ENCODE assay signal across 10 cellular contexts in the genomic region with DNA sequence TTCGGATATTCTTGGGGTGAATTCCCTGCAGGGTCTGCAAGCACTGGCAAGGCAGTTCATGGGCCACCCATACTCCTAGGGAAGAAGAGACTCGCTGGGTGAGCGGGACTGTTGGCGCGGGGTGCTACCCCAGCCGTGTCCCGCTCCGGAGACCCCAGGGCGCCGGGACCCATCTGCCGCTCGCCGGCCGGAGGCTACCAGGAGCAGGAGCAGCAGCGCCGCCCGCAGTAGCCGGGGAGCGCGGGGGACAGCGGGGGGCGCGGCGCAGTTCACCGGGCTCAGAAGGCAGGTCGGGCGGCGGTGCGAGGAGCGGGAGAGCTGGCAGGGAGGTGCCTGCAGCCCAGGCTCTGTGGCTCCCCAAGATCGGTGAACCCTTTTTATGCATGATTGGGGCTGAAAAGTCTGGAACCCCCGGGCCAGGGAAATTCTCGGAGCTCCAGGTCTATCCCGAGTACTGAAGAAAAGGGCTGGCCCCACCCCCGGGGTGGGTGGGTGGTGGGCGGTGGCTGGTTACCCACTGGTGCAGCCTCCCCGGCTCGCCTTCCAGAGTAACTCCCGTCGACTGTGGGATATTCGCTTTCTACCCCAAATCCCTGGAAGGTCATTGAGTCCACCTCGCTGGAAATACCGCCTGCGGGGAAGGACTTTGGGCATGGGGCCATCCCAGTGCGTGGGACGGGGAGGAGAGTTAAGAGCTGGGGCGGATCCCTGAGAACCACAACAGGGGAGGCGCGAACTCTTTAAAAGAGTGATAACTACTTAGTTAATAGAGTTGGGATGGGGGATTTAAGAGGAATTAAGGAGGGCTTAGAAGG. TPM values are rescaled to one million over a fixed set of nuclear protein-coding genes. Genes with fewer than 3 reads are reported as not detected.
DNase-seq lines count a peak whose midpoint lies in the region; ATAC-seq lines count a peak whose summit lies in the region.
"Had no signal": no experiment of that assay in that cellular context is flagged by ENCODE, and none has a peak within 500 bp of the region (broad histone marks: within the 10 kb centered on the region; RNA-seq: fewer than 3 reads in every experiment).

No MANE protein-coding gene starts in this region.

- H3K4me3 ChIP-seq in HUES64 (ENCODE audit: low read length): peak overlapping the region; percentile 46
- H3K4me3 ChIP-seq in subcutaneous abdominal adipose tissue (ENCODE audit: low read depth in 1 of 5, low read length in 5 of 5): peak overlapping the region; percentile 16 to 58 (median 51)

- H3K27ac ChIP-seq in HUES64 (ENCODE audit: low read depth, low read length): no peak overlapping the region; the same call in 1 of the 2 replicates
- H3K27ac ChIP-seq in subcutaneous abdominal adipose tissue (ENCODE audit: low read depth, low read length): no peak overlapping the region

- DNase-seq in dermis blood vessel endothelial cell (peak; percentile 25), left kidney (ENCODE audit: low read depth, low spot score) (peak; percentile 54), A172 (ENCODE audit: low spot score) (no peak), NCI-H1105 (lab: John Stamatoyannopoulos, UW) (no peak), NCI-H2171 treated with DMSO at 0.1 percent for 48 hours (lab: John Stamatoyannopoulos, UW) (no peak)
- DNase-seq: activated B cell treated with CpG ODN at 0.5 μM for 24 hours, NCI-H446 treated with DMSO at 0.1 percent for 48 hours had no signal

- H3K36me3 ChIP-seq in HUES64 (ENCODE audit: insufficient read depth, low read length) (no peaks in the 10 kb centered on the region), subcutaneous abdominal adipose tissue (ENCODE audit: control insufficient read depth in 5 of 5, insufficient read depth in 5 of 5, low read length in 5 of 5) (no peaks in the 10 kb centered on the region)

- WGBS in HUES64: 3% methylated on average over 49 of the region's 49 CpGs

- H3K4me1 ChIP-seq in HUES64 (ENCODE audit: insufficient read depth, low read length) (peaks cover 10% of the 10 kb centered on the region; the same call in 1 of the 2 replicates), subcutaneous abdominal adipose tissue (ENCODE audit: control insufficient read depth in 5 of 5, insufficient read depth in 5 of 5, low read length in 5 of 5) (peaks cover 0 to 22% (median 13%) of the 10 kb centered on the region in 5 donors)

- H3K9me3 ChIP-seq in HUES64 (ENCODE audit: insufficient read depth, low read depth, low read length): no peaks in the 10 kb centered on the region
- no peaks in the 10 kb centered on the region for H3K9me3 ChIP-seq in subcutaneous abdominal adipose tissue (ENCODE audit: control insufficient read depth in 5 of 5, low read length in 5 of 5)

- ATAC-seq in HG02642 (IDR thresholded peaks at IDR 0.05; ENCODE audit: poor library complexity, unreplicated experiment): no peak

- H3K27me3 ChIP-seq in HUES64 (ENCODE audit: insufficient read depth, low read length) (peaks cover 100% of the 10 kb centered on the region), subcutaneous abdominal adipose tissue (ENCODE audit: control insufficient read depth in 5 of 5, insufficient read depth in 4 of 5, low read length in 5 of 5) (peaks cover 6 to 25% (median 13%) of the 10 kb centered on the region in 5 donors)

- no peak overlapping the region for H3K9ac ChIP-seq in HUES64 (ENCODE audit: low read depth, low read length)
- no peak overlapping the region for H3K9ac ChIP-seq in subcutaneous abdominal adipose tissue (ENCODE audit: low read length in 5 of 5)

RNA-seq across cellular contexts. Expression of gene PF4, which starts 37.6 kb away (rescaled TPM):
- 0.55 TPM for polyA plus RNA-seq in HUES64 (2013, experiment 1 of 2)
- not detected for polyA plus RNA-seq in HUES64 (2013, experiment 2 of 2)
- total RNA-seq in dermis blood vessel endothelial cell: not detected in 2 replicates
- total RNA-seq in A172 (2014; rRNA removed; shearing (Covaris generic)): not detected in 2 replicates
- total RNA-seq: activated B cell treated with CpG ODN at 0.5 μM for 24 hours had no signal

RNA-seq across cellular contexts. Expression of gene PPBP, which starts 43.7 kb away (rescaled TPM):
- polyA plus RNA-seq in HUES64 (2013, experiment 1 of 2): 0.65 TPM
- not detected for polyA plus RNA-seq in HUES64 (2013, experiment 2 of 2)
- not detected in 2 replicates for total RNA-seq in dermis blood vessel endothelial cell
- not detected in 2 replicates for total RNA-seq in A172 (2014; rRNA removed; shearing (Covaris generic))

RNA-seq across cellular contexts. Expression of gene CXCL5, which starts 54.2 kb away (rescaled TPM):
- 5.4 TPM for polyA plus RNA-seq in HUES64 (2013, experiment 1 of 2)
- polyA plus RNA-seq in HUES64 (2013, experiment 2 of 2): 5.2 TPM
- 0.23 and 0.51 TPM in 2 replicates for total RNA-seq in dermis blood vessel endothelial cell
- total RNA-seq in A172 (2014; rRNA removed; shearing (Covaris generic)): not detected in 2 replicates
- total RNA-seq: activated B cell treated with CpG ODN at 0.5 μM for 24 hours had no signal

Comparison
In these comparisons a context has a peak if more than half of its experiments do, and no peak if none do; other contexts are left out.
1. DNase-seq: peak in dermis blood vessel endothelial cell (single experiment) and left kidney (single experiment); none in A172 (single experiment), NCI-H1105 (single experiment) and NCI-H2171 treated with DMSO at 0.1 percent for 48 hours (single experiment).